28 cellular contexts compared by ENCODE assay signal in genomic region chr4:3788366-3788660, GRCh38. TPM values are rescaled to one million over a fixed set of nuclear protein-coding genes. Genes with fewer than 3 reads are reported as not detected.
"Had no signal": no experiment of that assay in that cellular context is flagged by ENCODE, and none has a peak within 500 bp of the region (broad histone marks: within the 10 kb centered on the region; RNA-seq: fewer than 3 reads in every experiment).

No MANE protein-coding gene starts in this region.

- DNase-seq: islet precursor cell; kidney glomerular epithelial cell; left cardiac atrium; lower lobe of right lung; mammary epithelial cell; mesenchymal stem cell; naive B cell; natural killer cell; nephron progenitor cell; ovary; stimulated activated CD4-positive, alpha-beta T cell treated with anti-CD3 and anti-CD28 coated beads, Interleukin-12 subunit alpha, Interleukin-12 subunit beta, amount 100 ng/mL, for 4 hours; stimulated activated CD4-positive, alpha-beta T cell treated with anti-CD3 and anti-CD28 coated beads, Interleukin-15, amount 100 ng/mL, for 24 hours; stimulated activated CD4-positive, alpha-beta T cell treated with anti-CD3 and anti-CD28 coated beads, Interleukin-2, amount 100 ng/mL, for 24 hours; stimulated activated CD4-positive, alpha-beta T cell treated with anti-CD3 and anti-CD28 coated beads, Interleukin-4, amount 100 ng/mL, for 1 hour; stimulated activated naive CD4-positive, alpha-beta T cell; tibial artery; trophoblast cell; uterus had no signal

- H3K9ac ChIP-seq: neural progenitor cell had no signal

- H3K9me3 ChIP-seq: lower lobe of right lung, ovary, right atrium auricular region, suprapubic skin, thoracic aorta, tibial artery, uterus had no signal

- H3K4me3 ChIP-seq: hepatocyte, lower lobe of right lung, neural progenitor cell, ovary, right atrium auricular region, skin epidermis, suprapubic skin, thoracic aorta, tibial artery, uterus had no signal

- ATAC-seq: left cardiac atrium; left lobe of liver; lower lobe of right lung; natural killer cell; sciatic nerve; stimulated activated effector memory CD8-positive, alpha-beta T cell treated with anti-CD3 and anti-CD28 coated beads, Interleukin-12 subunit alpha, Interleukin-12 subunit beta, amount 100 ng/mL, for 72 hours had no signal

- H3K27ac ChIP-seq: hepatocyte, lower lobe of right lung, neural progenitor cell, ovary, right atrium auricular region, skin epidermis, suprapubic skin, thoracic aorta, tibial artery, uterus had no signal

- H3K4me1 ChIP-seq: lower lobe of right lung, neural progenitor cell, right atrium auricular region, suprapubic skin, uterus had no signal

- H2AFZ ChIP-seq: hepatocyte, neural progenitor cell had no signal

- H3K36me3 ChIP-seq: lower lobe of right lung, neural progenitor cell, ovary, right atrium auricular region, suprapubic skin, thoracic aorta, tibial artery, uterus had no signal

- H3K4me2 ChIP-seq: hepatocyte, neural progenitor cell had no signal

- H3K27me3 ChIP-seq: hepatocyte, neural progenitor cell, ovary, right atrium auricular region, uterus had no signal

RNA-seq across cellular contexts. Expression of gene ADRA2C, which starts 22.1 kb away (rescaled TPM):
- total RNA-seq: mononuclear cell, natural killer cell had no signal
